ENCODE assay signal across 1 cellular context in genomic region chr14:65492277-65492676, GRCh38.
TF ChIP-seq lines count a peak whose summit lies in the region.

No MANE protein-coding gene starts in this region.

TF ChIP-seq in K562, 482 proteins besides CTCF, POLR2A, EP300 and RAD21 (continues in another document):
- no peak for TF ChIP-seq YBX1 (IDR thresholded peaks at IDR 0.05)
- no peak for TF ChIP-seq MITF (IDR thresholded peaks at IDR 0.05)
- TF ChIP-seq UBTF (IDR thresholded peaks at IDR 0.05; ENCODE audit: borderline replicate concordance in 1 of 2, low read depth in 2 of 2, low read length in 2 of 2), result no peak
- no peak for TF ChIP-seq TFE3 (CRISPR knock-in tag; IDR thresholded peaks at IDR 0.05)
- no peak for TF ChIP-seq TGIF2 (CRISPR knock-in tag; IDR thresholded peaks at IDR 0.05)
- no peak for TF ChIP-seq KDM4B (IDR thresholded peaks at IDR 0.05; ENCODE audit: borderline replicate concordance in 2 of 2, low read depth in 1 of 2)
- peak; percentile 33; the same call in 1 of the 2 replicates for TF ChIP-seq CC2D1A (IDR thresholded peaks at IDR 0.05)
- no peak for TF ChIP-seq HNRNPUL1 (IDR thresholded peaks at IDR 0.05; ENCODE audit: low read length)
- TF ChIP-seq IRF1 (CRISPR knock-in tag; IDR thresholded peaks at IDR 0.05; ENCODE audit: borderline replicate concordance), result no peak
- peak; percentile 69 for TF ChIP-seq ZBTB40 (IDR thresholded peaks at IDR 0.05)
- TF ChIP-seq ZBTB40 (CRISPR knock-in tag; IDR thresholded peaks at IDR 0.05), result no peak
- peak; percentile 76 for TF ChIP-seq FOXM1 (IDR thresholded peaks at IDR 0.05; ENCODE audit: low read depth)
- TF ChIP-seq FOXM1 (CRISPR knock-in tag; IDR thresholded peaks at IDR 0.05; ENCODE audit: low read depth), result no peak
- no peak for TF ChIP-seq RUNX1 (IDR thresholded peaks at IDR 0.05; ENCODE audit: low read depth)
- no peak for TF ChIP-seq KAT7 (CRISPR knock-in tag; IDR thresholded peaks at IDR 0.05; ENCODE audit: borderline replicate concordance)
- no peak for TF ChIP-seq RREB1 (CRISPR knock-in tag; IDR thresholded peaks at IDR 0.05)
- no peak for TF ChIP-seq MTF1 (CRISPR knock-in tag; IDR thresholded peaks at IDR 0.05; ENCODE audit: borderline replicate concordance)
- TF ChIP-seq PBX2 (CRISPR knock-in tag; IDR thresholded peaks at IDR 0.05; ENCODE audit: low read depth), result no peak
- no peak for TF ChIP-seq PBX2 (tag; conservative IDR thresholded peaks at IDR 0.05; ENCODE audit: low read depth)
- no peak for TF ChIP-seq ZBTB43 (CRISPR knock-in tag; IDR thresholded peaks at IDR 0.05)
- TF ChIP-seq CBX8 (IDR thresholded peaks at IDR 0.05; ENCODE audit: borderline replicate concordance, extremely low read depth, low read depth, low read length, poor library complexity, severe bottlenecking), result no peak
- no peak for TF ChIP-seq ZNF57 (CRISPR knock-in tag; IDR thresholded peaks at IDR 0.05)
- no peak for TF ChIP-seq LEF1 (IDR thresholded peaks at IDR 0.05)
- no peak for TF ChIP-seq ZC3H4 (CRISPR knock-in tag; IDR thresholded peaks at IDR 0.05; ENCODE audit: borderline replicate concordance)
- TF ChIP-seq FUS (optimal IDR thresholded peaks at IDR 0.05; ENCODE audit: low read depth, low read length), result no peak
- no peak for TF ChIP-seq ZFP30 (CRISPR knock-in tag; IDR thresholded peaks at IDR 0.05; ENCODE audit: borderline replicate concordance)
